Comparison of ENCODE assay signal across 1 cellular context in genomic region chr3:177358085-177358967, GRCh38.
TF ChIP-seq lines count a peak whose summit lies in the region.

No MANE protein-coding gene starts in this region.

TF ChIP-seq in HepG2, 621 proteins besides CTCF, POLR2A, EP300 and RAD21 (continued from another document and continues in another):
- TF ChIP-seq HNF4A (CRISPR knock-in tag; IDR thresholded peaks at IDR 0.05) (no peak; the same call in 1 of the 2 replicates), CREB1 (IDR thresholded peaks at IDR 0.05) (no peak), CREB1 (CRISPR knock-in tag; IDR thresholded peaks at IDR 0.05) (peak; percentile 49; the same call in 1 of the 2 replicates), NPAS2 (CRISPR knock-in tag; IDR thresholded peaks at IDR 0.05; ENCODE audit: borderline replicate concordance) (no peak), ZKSCAN5 (CRISPR knock-in tag; IDR thresholded peaks at IDR 0.05) (no peak), ZNF234 (CRISPR knock-in tag; conservative IDR thresholded peaks at IDR 0.05) (no peak), RELA (CRISPR knock-in tag; IDR thresholded peaks at IDR 0.05) (no peak), NFE2L2 (IDR thresholded peaks at IDR 0.05; ENCODE audit: low read length) (no peak), ZNF776 (CRISPR knock-in tag; IDR thresholded peaks at IDR 0.05) (no peak), HMGA1 (CRISPR knock-in tag; conservative IDR thresholded peaks at IDR 0.05) (no peak), IRF9 (CRISPR knock-in tag; IDR thresholded peaks at IDR 0.05; ENCODE audit: borderline replicate concordance) (no peak), KAT8 (CRISPR knock-in tag; IDR thresholded peaks at IDR 0.05) (no peak; the same call in 1 of the 2 replicates), CCAR2 (optimal IDR thresholded peaks at IDR 0.05; ENCODE audit: low read depth, low read length) (no peak), HDAC1 (CRISPR knock-in tag; IDR thresholded peaks at IDR 0.05) (peak; percentile 45; the same call in 1 of the 2 replicates), ISL2 (CRISPR knock-in tag; IDR thresholded peaks at IDR 0.05) (no peak), PRPF4 (IDR thresholded peaks at IDR 0.05; ENCODE audit: low read depth, low read length, poor library complexity, severe bottlenecking) (peak; percentile 85), HOXA7 (CRISPR knock-in tag; IDR thresholded peaks at IDR 0.05) (no peak), MIER3 (CRISPR knock-in tag; IDR thresholded peaks at IDR 0.05; ENCODE audit: borderline replicate concordance) (peak; percentile 8; the same call in 1 of the 2 replicates), SALL2 (CRISPR knock-in tag; IDR thresholded peaks at IDR 0.05) (0 out of 2 replicates have a peak, but pooled peaks have one; percentile 3), ZNF558 (CRISPR knock-in tag; IDR thresholded peaks at IDR 0.05; ENCODE audit: borderline replicate concordance) (no peak; the same call in 1 of the 2 replicates), THAP8 (CRISPR knock-in tag; IDR thresholded peaks at IDR 0.05; ENCODE audit: borderline replicate concordance) (no peak), NFE2 (CRISPR knock-in tag; IDR thresholded peaks at IDR 0.05) (no peak), KDM6A (CRISPR knock-in tag; IDR thresholded peaks at IDR 0.05; ENCODE audit: low read depth) (no peak), FLYWCH1 (CRISPR knock-in tag; IDR thresholded peaks at IDR 0.05) (no peak), PAF1 (CRISPR knock-in tag; IDR thresholded peaks at IDR 0.05) (no peak), ZNF431 (CRISPR knock-in tag; IDR thresholded peaks at IDR 0.05; ENCODE audit: borderline replicate concordance, low read depth) (0 out of 2 replicates have a peak, but pooled peaks have one; percentile 51), ARNT (IDR thresholded peaks at IDR 0.05) (no peak), ZNF235 (CRISPR knock-in tag; IDR thresholded peaks at IDR 0.05; ENCODE audit: borderline replicate concordance) (no peak), ZNF383 (CRISPR knock-in tag; IDR thresholded peaks at IDR 0.05; ENCODE audit: borderline replicate concordance) (no peak), ZMYM2 (CRISPR knock-in tag; IDR thresholded peaks at IDR 0.05) (no peak), IKZF1 (IDR thresholded peaks at IDR 0.05) (no peak), KLF13 (CRISPR knock-in tag; IDR thresholded peaks at IDR 0.05) (no peak), ZBTB1 (CRISPR knock-in tag; IDR thresholded peaks at IDR 0.05; ENCODE audit: borderline replicate concordance) (no peak), ZNF501 (CRISPR knock-in tag; IDR thresholded peaks at IDR 0.05) (no peak), ZNF550 (CRISPR knock-in tag; IDR thresholded peaks at IDR 0.05; ENCODE audit: borderline replicate concordance) (no peak), NONO (IDR thresholded peaks at IDR 0.05) (no peak), NONO (CRISPR knock-in tag; conservative IDR thresholded peaks at IDR 0.05) (no peak), ELK4 (CRISPR knock-in tag; IDR thresholded peaks at IDR 0.05; ENCODE audit: borderline replicate concordance) (no peak), FOXK1 (CRISPR knock-in tag; IDR thresholded peaks at IDR 0.05; ENCODE audit: borderline replicate concordance, low read depth) (no peak), FOXC1 (CRISPR knock-in tag; IDR thresholded peaks at IDR 0.05; ENCODE audit: borderline replicate concordance) (no peak), SOX5 (CRISPR knock-in tag; IDR thresholded peaks at IDR 0.05; ENCODE audit: borderline replicate concordance) (peak; percentile 86), ZNF101 (CRISPR knock-in tag; IDR thresholded peaks at IDR 0.05; ENCODE audit: borderline replicate concordance, low read depth) (no peak), ZNF326 (CRISPR knock-in tag; IDR thresholded peaks at IDR 0.05; ENCODE audit: borderline replicate concordance) (no peak), MXD4 (CRISPR knock-in tag; IDR thresholded peaks at IDR 0.05) (no peak), PAWR (CRISPR knock-in tag; IDR thresholded peaks at IDR 0.05; ENCODE audit: borderline replicate concordance) (no peak), ZNF432 (CRISPR knock-in tag; IDR thresholded peaks at IDR 0.05; ENCODE audit: borderline replicate concordance) (no peak), ZBTB7A (CRISPR knock-in tag; IDR thresholded peaks at IDR 0.05) (no peak), TRIM22 (IDR thresholded peaks at IDR 0.05) (no peak), ARNTL (CRISPR knock-in tag; IDR thresholded peaks at IDR 0.05) (no peak), MLLT10 (CRISPR knock-in tag; IDR thresholded peaks at IDR 0.05) (no peak)
- TF ChIP-seq, protein P1, sequence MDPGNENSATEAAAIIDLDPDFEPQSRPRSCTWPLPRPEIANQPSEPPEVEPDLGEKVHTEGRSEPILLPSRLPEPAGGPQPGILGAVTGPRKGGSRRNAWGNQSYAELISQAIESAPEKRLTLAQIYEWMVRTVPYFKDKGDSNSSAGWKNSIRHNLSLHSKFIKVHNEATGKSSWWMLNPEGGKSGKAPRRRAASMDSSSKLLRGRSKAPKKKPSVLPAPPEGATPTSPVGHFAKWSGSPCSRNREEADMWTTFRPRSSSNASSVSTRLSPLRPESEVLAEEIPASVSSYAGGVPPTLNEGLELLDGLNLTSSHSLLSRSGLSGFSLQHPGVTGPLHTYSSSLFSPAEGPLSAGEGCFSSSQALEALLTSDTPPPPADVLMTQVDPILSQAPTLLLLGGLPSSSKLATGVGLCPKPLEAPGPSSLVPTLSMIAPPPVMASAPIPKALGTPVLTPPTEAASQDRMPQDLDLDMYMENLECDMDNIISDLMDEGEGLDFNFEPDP (CRISPR knock-in tag; conservative IDR thresholded peaks at IDR 0.05) = no peak
- TF ChIP-seq, protein P2, sequence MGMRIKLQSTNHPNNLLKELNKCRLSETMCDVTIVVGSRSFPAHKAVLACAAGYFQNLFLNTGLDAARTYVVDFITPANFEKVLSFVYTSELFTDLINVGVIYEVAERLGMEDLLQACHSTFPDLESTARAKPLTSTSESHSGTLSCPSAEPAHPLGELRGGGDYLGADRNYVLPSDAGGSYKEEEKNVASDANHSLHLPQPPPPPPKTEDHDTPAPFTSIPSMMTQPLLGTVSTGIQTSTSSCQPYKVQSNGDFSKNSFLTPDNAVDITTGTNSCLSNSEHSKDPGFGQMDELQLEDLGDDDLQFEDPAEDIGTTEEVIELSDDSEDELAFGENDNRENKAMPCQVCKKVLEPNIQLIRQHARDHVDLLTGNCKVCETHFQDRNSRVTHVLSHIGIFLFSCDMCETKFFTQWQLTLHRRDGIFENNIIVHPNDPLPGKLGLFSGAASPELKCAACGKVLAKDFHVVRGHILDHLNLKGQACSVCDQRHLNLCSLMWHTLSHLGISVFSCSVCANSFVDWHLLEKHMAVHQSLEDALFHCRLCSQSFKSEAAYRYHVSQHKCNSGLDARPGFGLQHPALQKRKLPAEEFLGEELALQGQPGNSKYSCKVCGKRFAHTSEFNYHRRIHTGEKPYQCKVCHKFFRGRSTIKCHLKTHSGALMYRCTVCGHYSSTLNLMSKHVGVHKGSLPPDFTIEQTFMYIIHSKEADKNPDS (CRISPR knock-in tag; IDR thresholded peaks at IDR 0.05) = no peak
- TF ChIP-seq, protein P3, sequence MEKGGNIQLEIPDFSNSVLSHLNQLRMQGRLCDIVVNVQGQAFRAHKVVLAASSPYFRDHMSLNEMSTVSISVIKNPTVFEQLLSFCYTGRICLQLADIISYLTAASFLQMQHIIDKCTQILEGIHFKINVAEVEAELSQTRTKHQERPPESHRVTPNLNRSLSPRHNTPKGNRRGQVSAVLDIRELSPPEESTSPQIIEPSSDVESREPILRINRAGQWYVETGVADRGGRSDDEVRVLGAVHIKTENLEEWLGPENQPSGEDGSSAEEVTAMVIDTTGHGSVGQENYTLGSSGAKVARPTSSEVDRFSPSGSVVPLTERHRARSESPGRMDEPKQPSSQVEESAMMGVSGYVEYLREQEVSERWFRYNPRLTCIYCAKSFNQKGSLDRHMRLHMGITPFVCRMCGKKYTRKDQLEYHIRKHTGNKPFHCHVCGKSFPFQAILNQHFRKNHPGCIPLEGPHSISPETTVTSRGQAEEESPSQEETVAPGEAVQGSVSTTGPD (CRISPR knock-in tag; IDR thresholded peaks at IDR 0.05) = no peak
- TF ChIP-seq, protein P4, sequence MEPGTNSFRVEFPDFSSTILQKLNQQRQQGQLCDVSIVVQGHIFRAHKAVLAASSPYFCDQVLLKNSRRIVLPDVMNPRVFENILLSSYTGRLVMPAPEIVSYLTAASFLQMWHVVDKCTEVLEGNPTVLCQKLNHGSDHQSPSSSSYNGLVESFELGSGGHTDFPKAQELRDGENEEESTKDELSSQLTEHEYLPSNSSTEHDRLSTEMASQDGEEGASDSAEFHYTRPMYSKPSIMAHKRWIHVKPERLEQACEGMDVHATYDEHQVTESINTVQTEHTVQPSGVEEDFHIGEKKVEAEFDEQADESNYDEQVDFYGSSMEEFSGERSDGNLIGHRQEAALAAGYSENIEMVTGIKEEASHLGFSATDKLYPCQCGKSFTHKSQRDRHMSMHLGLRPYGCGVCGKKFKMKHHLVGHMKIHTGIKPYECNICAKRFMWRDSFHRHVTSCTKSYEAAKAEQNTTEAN (CRISPR knock-in tag; conservative IDR thresholded peaks at IDR 0.05) = no peak
- TF ChIP-seq, protein P5, sequence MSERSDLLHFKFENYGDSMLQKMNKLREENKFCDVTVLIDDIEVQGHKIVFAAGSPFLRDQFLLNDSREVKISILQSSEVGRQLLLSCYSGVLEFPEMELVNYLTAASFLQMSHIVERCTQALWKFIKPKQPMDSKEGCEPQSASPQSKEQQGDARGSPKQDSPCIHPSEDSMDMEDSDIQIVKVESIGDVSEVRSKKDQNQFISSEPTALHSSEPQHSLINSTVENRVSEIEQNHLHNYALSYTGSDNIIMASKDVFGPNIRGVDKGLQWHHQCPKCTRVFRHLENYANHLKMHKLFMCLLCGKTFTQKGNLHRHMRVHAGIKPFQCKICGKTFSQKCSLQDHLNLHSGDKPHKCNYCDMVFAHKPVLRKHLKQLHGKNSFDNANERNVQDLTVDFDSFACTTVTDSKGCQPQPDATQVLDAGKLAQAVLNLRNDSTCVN (CRISPR knock-in tag; IDR thresholded peaks at IDR 0.05; ENCODE audit: borderline replicate concordance) = no peak; the same call in 1 of the 2 replicates
- TF ChIP-seq, protein P6, sequence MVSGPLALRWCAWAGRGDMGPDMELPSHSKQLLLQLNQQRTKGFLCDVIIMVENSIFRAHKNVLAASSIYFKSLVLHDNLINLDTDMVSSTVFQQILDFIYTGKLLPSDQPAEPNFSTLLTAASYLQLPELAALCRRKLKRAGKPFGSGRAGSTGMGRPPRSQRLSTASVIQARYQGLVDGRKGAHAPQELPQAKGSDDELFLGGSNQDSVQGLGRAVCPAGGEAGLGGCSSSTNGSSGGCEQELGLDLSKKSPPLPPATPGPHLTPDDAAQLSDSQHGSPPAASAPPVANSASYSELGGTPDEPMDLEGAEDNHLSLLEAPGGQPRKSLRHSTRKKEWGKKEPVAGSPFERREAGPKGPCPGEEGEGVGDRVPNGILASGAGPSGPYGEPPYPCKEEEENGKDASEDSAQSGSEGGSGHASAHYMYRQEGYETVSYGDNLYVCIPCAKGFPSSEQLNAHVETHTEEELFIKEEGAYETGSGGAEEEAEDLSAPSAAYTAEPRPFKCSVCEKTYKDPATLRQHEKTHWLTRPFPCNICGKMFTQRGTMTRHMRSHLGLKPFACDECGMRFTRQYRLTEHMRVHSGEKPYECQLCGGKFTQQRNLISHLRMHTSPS (CRISPR knock-in tag; IDR thresholded peaks at IDR 0.05; ENCODE audit: low read depth) = 0 out of 2 replicates have a peak, but pooled peaks have one; percentile 33
